8 cellular contexts compared by ENCODE assay signal in genomic region chr16:588639-588888, GRCh38. TPM values are rescaled to one million over a fixed set of nuclear protein-coding genes. Genes with fewer than 3 reads are reported as not detected.
DNase-seq lines count a peak whose midpoint lies in the region; ATAC-seq and TF ChIP-seq lines count a peak whose summit lies in the region.

No MANE protein-coding gene starts in this region.

- H3K4me3 ChIP-seq in DOHH2 (ENCODE audit: low read length) (peak overlapping the region; percentile 73), prostate gland (peak overlapping the region; percentile 70)

- in situ Hi-C loops in KBM-7 (cut with MboI; ENCODE audit: low pct_unique_long_range_greater_than_20kb, low sequenced_read_pairs), result no loop called here

- no peaks in the 10 kb centered on the region for H3K9me3 Mint-ChIP-seq in activated T-cell treated with anti-CD3 and anti-CD28 coated beads, Interleukin-2, amount 50 U/mL, for 72 hours

- intact Hi-C loops in prostate gland (cut with DNase I), result loop anchor here (2.0 kb wide), 1 partner anchor 48 kb away; the partner anchor contains the start of gene METTL26

- peak overlapping the region; percentile 92 to 97 for H3K4me3 Mint-ChIP-seq in activated T-cell treated with anti-CD3 and anti-CD28 coated beads, Interleukin-2, amount 50 U/mL, for 72 hours

- H3K4me1 ChIP-seq in DOHH2 (ENCODE audit: control insufficient read depth, low read length) (peaks cover 38% of the 10 kb centered on the region), prostate gland (replicated peaks) (peaks cover 8% of the 10 kb centered on the region)

- H4K20me1 ChIP-seq in DOHH2 (ENCODE audit: control insufficient read depth, insufficient read depth, low read depth, low read length), result peaks cover 4% of the 10 kb centered on the region; the same call in 1 of the 2 replicates

- H3K36me3 ChIP-seq in DOHH2 (ENCODE audit: control insufficient read depth, low read length) (peaks cover 9% of the 10 kb centered on the region), prostate gland (no peaks in the 10 kb centered on the region)

- under 1% methylated on average over 21 of the region's 21 CpGs for WGBS in prostate gland

- no peak for TF ChIP-seq CTCF in DOHH2 (IDR thresholded peaks at IDR 0.05; ENCODE audit: low read depth, low read length, poor library complexity, severe bottlenecking)
- no peak for TF ChIP-seq CTCF in prostate gland (IDR thresholded peaks at IDR 0.05)

- peak; percentile 8 for ATAC-seq in GM21576 (IDR thresholded peaks at IDR 0.05; ENCODE audit: unreplicated experiment)
- ATAC-seq in activated T-cell treated with anti-CD3 and anti-CD28 coated beads, Interleukin-2, amount 50 U/mL, for 72 hours (replicated peaks in 1 of 2), result peak; percentile 22 to 26

- H3K36me3 Mint-ChIP-seq in activated T-cell treated with anti-CD3 and anti-CD28 coated beads, Interleukin-2, amount 50 U/mL, for 72 hours (ENCODE audit: insufficient read depth in 2 of 2), result peaks cover 0 to 4% of the 10 kb centered on the region in 2 donors

- H3K4me2 ChIP-seq in DOHH2 (ENCODE audit: low read length), result peak overlapping the region; percentile 78

- H3K27ac ChIP-seq in DOHH2 (ENCODE audit: low read depth, low read length), result peak overlapping the region; percentile 92
- peak overlapping the region; percentile 95 to 98 for H3K27ac ChIP-seq in prostate gland

- H3K79me2 ChIP-seq in DOHH2 (ENCODE audit: control insufficient read depth, low read length), result peaks cover 49% of the 10 kb centered on the region

- DNase-seq in NCI-H146 (lab: John Stamatoyannopoulos, UW), result peak; percentile 58
- DNase-seq in activated T-cell treated with anti-CD3 and anti-CD28 coated beads, Interleukin-2, amount 50 U/mL, for 72 hours, result peak; percentile 71 to 73
- peak; percentile 32 for DNase-seq in fibroblast of the conjunctiva (ENCODE audit: low read depth)
- DNase-seq in prostate gland (ENCODE audit: low spot score), result no peak
- DNase-seq in GM19240 (ENCODE audit: insufficient read length, low spot score), result no peak
- DNase-seq in KBM-7, result no peak

- no peak for TF ChIP-seq POLR2A in prostate gland (IDR thresholded peaks at IDR 0.05)

- H3K9me3 ChIP-seq in DOHH2 (ENCODE audit: control insufficient read depth, insufficient read depth, low read length), result no peaks in the 10 kb centered on the region
- no peaks in the 10 kb centered on the region for H3K9me3 ChIP-seq in prostate gland

- H3K27me3 ChIP-seq in DOHH2 (ENCODE audit: control insufficient read depth, low read length), result no peaks in the 10 kb centered on the region
- no peaks in the 10 kb centered on the region for H3K27me3 ChIP-seq in prostate gland (replicated peaks; ENCODE audit: insufficient read depth)

- H3K9me2 ChIP-seq in DOHH2 (replicated peaks; ENCODE audit: control insufficient read depth, low read length), result no peaks in the 10 kb centered on the region

- peak overlapping the region; percentile 87 for H3K27ac Mint-ChIP-seq in activated T-cell treated with anti-CD3 and anti-CD28 coated beads, Interleukin-2, amount 50 U/mL, for 72 hours

- no peaks in the 10 kb centered on the region; the same call in 1 of the 2 replicates for H3F3A ChIP-seq in DOHH2 (ENCODE audit: control insufficient read depth, insufficient read depth)

- H3K4me1 Mint-ChIP-seq in activated T-cell treated with anti-CD3 and anti-CD28 coated beads, Interleukin-2, amount 50 U/mL, for 72 hours (ENCODE audit: low read depth), result peaks cover 54% of the 10 kb centered on the region

- H3K27me3 Mint-ChIP-seq in activated T-cell treated with anti-CD3 and anti-CD28 coated beads, Interleukin-2, amount 50 U/mL, for 72 hours (ENCODE audit: low read depth), result no peaks in the 10 kb centered on the region

RNA-seq across cellular contexts. Expression of gene RAB40C, which starts 1.3 kb away (rescaled TPM):
- 10 to 100 TPM; 15.0 to 15.3 TPM for total RNA-seq in activated T-cell treated with anti-CD3 and anti-CD28 coated beads, Interleukin-2, amount 50 U/mL, for 72 hours
- 10 to 100 TPM; 41.8 to 68.0 TPM for total RNA-seq in prostate gland

RNA-seq across cellular contexts. Expression of gene PIGQ, which starts 18.8 kb away (rescaled TPM):
- 10 to 100 TPM; 18.2 to 22.4 TPM for total RNA-seq in activated T-cell treated with anti-CD3 and anti-CD28 coated beads, Interleukin-2, amount 50 U/mL, for 72 hours
- 10 to 100 TPM; 70.1 to 85.8 TPM for total RNA-seq in prostate gland

RNA-seq across cellular contexts. Expression of gene NHLRC4, which starts 21.8 kb away (rescaled TPM):
- total RNA-seq in activated T-cell treated with anti-CD3 and anti-CD28 coated beads, Interleukin-2, amount 50 U/mL, for 72 hours, result 1 to 10 TPM; 1.4 TPM
- total RNA-seq in prostate gland, result 1 to 10 TPM; 2.9 to 6.2 TPM

RNA-seq across cellular contexts. Expression of gene PRR35, which starts 28.4 kb away (rescaled TPM):
- under 1 TPM in 1 of 2 donors, not detected in 1; 0.10 TPM for total RNA-seq in activated T-cell treated with anti-CD3 and anti-CD28 coated beads, Interleukin-2, amount 50 U/mL, for 72 hours
- 1 to 10 TPM in 1 of 2 donors, not detected in 1; 5.1 TPM for total RNA-seq in prostate gland

RNA-seq across cellular contexts. Expression of gene WFIKKN1, which starts 42.2 kb away (rescaled TPM):
- total RNA-seq in activated T-cell treated with anti-CD3 and anti-CD28 coated beads, Interleukin-2, amount 50 U/mL, for 72 hours, result under 1 TPM; 0.49 to 0.72 TPM
- total RNA-seq in prostate gland, result 1 to 10 TPM; 1.5 to 1.9 TPM

Comparison
In these comparisons a context has a peak if more than half of its experiments do, and no peak if none do; other contexts are left out.
1. DNase-seq: peak in NCI-H146 (single experiment), activated T-cell treated with anti-CD3 and anti-CD28 coated beads, Interleukin-2, amount 50 U/mL, for 72 hours (2 of 2) and fibroblast of the conjunctiva (single experiment); none in prostate gland (single experiment), GM19240 (single experiment) and KBM-7 (single experiment).